Comparison of ENCODE assay signal across 1 cellular context in the genomic region with DNA sequence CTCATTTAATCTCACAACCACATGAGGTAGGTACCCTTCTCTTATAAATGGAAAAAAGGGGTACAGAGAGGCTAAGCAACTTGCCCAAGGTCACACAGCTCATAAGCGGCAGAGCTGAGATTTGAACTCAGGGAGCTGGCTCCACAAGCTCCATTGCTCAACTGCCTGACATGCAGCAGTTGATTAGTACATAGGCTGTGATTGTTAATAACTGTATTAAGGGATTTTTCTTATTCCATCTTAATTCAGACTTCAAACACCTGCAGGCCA.
TF ChIP-seq lines count a peak whose summit lies in the region.

No MANE protein-coding gene starts in this region.

TF ChIP-seq in K562, 482 proteins besides CTCF, POLR2A, EP300 and RAD21:
- TF ChIP-seq KDM1A (IDR thresholded peaks at IDR 0.05) (peak in 1 of 2 experiments; percentile 36; a peak in 1 of 4 replicates), ADNP (tag; IDR thresholded peaks at IDR 0.05) (peak; percentile 56; the same call in 1 of the 2 replicates), BCOR (IDR thresholded peaks at IDR 0.05) (peak; percentile 24; the same call in 1 of the 2 replicates), ZNF586 (CRISPR knock-in tag; conservative IDR thresholded peaks at IDR 0.05) (no peak), HDGF (IDR thresholded peaks at IDR 0.05) (no peak), SMC3 (conservative IDR thresholded peaks at IDR 0.05; ENCODE audit: insufficient read depth, low read depth, low read length) (no peak), SRSF9 (IDR thresholded peaks at IDR 0.05; ENCODE audit: borderline replicate concordance, low read depth, low read length) (no peak), ZFP36 (IDR thresholded peaks at IDR 0.05; ENCODE audit: low read depth, low read length, partially characterized antibody) (peak; percentile 70), RBM25 (IDR thresholded peaks at IDR 0.05; ENCODE audit: low read depth, low read length, severe bottlenecking) (peak; percentile 81), NR4A1 (CRISPR knock-in tag; IDR thresholded peaks at IDR 0.05) (no peak), NR4A1 (tag; IDR thresholded peaks at IDR 0.05) (no peak), TAF7 (tag; IDR thresholded peaks at IDR 0.05) (no peak), MEIS2 (IDR thresholded peaks at IDR 0.05; ENCODE audit: partially characterized antibody) (no peak), ZNF274 (IDR thresholded peaks at IDR 0.05; ENCODE audit: borderline replicate concordance, low read depth, low read length) (no peak), PTRF (tag; IDR thresholded peaks at IDR 0.05) (no peak)
- TF ChIP-seq, protein P1, sequence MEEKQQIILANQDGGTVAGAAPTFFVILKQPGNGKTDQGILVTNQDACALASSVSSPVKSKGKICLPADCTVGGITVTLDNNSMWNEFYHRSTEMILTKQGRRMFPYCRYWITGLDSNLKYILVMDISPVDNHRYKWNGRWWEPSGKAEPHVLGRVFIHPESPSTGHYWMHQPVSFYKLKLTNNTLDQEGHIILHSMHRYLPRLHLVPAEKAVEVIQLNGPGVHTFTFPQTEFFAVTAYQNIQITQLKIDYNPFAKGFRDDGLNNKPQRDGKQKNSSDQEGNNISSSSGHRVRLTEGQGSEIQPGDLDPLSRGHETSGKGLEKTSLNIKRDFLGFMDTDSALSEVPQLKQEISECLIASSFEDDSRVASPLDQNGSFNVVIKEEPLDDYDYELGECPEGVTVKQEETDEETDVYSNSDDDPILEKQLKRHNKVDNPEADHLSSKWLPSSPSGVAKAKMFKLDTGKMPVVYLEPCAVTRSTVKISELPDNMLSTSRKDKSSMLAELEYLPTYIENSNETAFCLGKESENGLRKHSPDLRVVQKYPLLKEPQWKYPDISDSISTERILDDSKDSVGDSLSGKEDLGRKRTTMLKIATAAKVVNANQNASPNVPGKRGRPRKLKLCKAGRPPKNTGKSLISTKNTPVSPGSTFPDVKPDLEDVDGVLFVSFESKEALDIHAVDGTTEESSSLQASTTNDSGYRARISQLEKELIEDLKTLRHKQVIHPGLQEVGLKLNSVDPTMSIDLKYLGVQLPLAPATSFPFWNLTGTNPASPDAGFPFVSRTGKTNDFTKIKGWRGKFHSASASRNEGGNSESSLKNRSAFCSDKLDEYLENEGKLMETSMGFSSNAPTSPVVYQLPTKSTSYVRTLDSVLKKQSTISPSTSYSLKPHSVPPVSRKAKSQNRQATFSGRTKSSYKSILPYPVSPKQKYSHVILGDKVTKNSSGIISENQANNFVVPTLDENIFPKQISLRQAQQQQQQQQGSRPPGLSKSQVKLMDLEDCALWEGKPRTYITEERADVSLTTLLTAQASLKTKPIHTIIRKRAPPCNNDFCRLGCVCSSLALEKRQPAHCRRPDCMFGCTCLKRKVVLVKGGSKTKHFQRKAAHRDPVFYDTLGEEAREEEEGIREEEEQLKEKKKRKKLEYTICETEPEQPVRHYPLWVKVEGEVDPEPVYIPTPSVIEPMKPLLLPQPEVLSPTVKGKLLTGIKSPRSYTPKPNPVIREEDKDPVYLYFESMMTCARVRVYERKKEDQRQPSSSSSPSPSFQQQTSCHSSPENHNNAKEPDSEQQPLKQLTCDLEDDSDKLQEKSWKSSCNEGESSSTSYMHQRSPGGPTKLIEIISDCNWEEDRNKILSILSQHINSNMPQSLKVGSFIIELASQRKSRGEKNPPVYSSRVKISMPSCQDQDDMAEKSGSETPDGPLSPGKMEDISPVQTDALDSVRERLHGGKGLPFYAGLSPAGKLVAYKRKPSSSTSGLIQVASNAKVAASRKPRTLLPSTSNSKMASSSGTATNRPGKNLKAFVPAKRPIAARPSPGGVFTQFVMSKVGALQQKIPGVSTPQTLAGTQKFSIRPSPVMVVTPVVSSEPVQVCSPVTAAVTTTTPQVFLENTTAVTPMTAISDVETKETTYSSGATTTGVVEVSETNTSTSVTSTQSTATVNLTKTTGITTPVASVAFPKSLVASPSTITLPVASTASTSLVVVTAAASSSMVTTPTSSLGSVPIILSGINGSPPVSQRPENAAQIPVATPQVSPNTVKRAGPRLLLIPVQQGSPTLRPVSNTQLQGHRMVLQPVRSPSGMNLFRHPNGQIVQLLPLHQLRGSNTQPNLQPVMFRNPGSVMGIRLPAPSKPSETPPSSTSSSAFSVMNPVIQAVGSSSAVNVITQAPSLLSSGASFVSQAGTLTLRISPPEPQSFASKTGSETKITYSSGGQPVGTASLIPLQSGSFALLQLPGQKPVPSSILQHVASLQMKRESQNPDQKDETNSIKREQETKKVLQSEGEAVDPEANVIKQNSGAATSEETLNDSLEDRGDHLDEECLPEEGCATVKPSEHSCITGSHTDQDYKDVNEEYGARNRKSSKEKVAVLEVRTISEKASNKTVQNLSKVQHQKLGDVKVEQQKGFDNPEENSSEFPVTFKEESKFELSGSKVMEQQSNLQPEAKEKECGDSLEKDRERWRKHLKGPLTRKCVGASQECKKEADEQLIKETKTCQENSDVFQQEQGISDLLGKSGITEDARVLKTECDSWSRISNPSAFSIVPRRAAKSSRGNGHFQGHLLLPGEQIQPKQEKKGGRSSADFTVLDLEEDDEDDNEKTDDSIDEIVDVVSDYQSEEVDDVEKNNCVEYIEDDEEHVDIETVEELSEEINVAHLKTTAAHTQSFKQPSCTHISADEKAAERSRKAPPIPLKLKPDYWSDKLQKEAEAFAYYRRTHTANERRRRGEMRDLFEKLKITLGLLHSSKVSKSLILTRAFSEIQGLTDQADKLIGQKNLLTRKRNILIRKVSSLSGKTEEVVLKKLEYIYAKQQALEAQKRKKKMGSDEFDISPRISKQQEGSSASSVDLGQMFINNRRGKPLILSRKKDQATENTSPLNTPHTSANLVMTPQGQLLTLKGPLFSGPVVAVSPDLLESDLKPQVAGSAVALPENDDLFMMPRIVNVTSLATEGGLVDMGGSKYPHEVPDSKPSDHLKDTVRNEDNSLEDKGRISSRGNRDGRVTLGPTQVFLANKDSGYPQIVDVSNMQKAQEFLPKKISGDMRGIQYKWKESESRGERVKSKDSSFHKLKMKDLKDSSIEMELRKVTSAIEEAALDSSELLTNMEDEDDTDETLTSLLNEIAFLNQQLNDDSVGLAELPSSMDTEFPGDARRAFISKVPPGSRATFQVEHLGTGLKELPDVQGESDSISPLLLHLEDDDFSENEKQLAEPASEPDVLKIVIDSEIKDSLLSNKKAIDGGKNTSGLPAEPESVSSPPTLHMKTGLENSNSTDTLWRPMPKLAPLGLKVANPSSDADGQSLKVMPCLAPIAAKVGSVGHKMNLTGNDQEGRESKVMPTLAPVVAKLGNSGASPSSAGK (IDR thresholded peaks at IDR 0.05), result no peak
- TF ChIP-seq, protein P2, sequence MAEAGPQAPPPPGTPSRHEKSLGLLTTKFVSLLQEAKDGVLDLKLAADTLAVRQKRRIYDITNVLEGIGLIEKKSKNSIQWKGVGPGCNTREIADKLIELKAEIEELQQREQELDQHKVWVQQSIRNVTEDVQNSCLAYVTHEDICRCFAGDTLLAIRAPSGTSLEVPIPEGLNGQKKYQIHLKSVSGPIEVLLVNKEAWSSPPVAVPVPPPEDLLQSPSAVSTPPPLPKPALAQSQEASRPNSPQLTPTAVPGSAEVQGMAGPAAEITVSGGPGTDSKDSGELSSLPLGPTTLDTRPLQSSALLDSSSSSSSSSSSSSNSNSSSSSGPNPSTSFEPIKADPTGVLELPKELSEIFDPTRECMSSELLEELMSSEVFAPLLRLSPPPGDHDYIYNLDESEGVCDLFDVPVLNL (CRISPR knock-in tag; IDR thresholded peaks at IDR 0.05; ENCODE audit: low read depth), result no peak
